ENCODE assay signal across 9 cellular contexts in genomic region chr16:55056585-55057520, GRCh38.
DNase-seq lines count a peak whose midpoint lies in the region; ATAC-seq and TF ChIP-seq lines count a peak whose summit lies in the region.
"Had no signal": no experiment of that assay in that cellular context is flagged by ENCODE, and none has a peak within 500 bp of the region (broad histone marks: within the 10 kb centered on the region; RNA-seq: fewer than 3 reads in every experiment).

No MANE protein-coding gene starts in this region.

- no peaks in the 10 kb centered on the region for H3K9me3 ChIP-seq in GM23248 (ENCODE audit: low read depth)

- WGBS in GM23248 (ENCODE audit: low coverage in 1 of 2, low lambda C conversion rate in 2 of 2, missing lambda C conversion rate in 2 of 2), 2 experiments = 2 to 4% methylated on average over 59 to 68 of the region's 68 CpGs

- no peak for ATAC-seq in HG03442 (IDR thresholded peaks at IDR 0.05; ENCODE audit: unreplicated experiment)

- peaks cover 6% of the 10 kb centered on the region for H3K4me1 Mint-ChIP-seq in progenitor cell of endocrine pancreas (ENCODE audit: low read depth)

- no peaks in the 10 kb centered on the region for H3F3A ChIP-seq in GM23248 (ENCODE audit: insufficient read depth)

- H3K4me3 ChIP-seq in GM23248 (peak overlapping the region; percentile 58), fibroblast of the aortic adventitia (ENCODE audit: low read depth, low read length) (peak overlapping the region; percentile 28)

- no peaks in the 10 kb centered on the region for H3K79me2 ChIP-seq in GM23248 (ENCODE audit: insufficient read depth)

- H3K27me3 ChIP-seq in GM23248 (replicated peaks; ENCODE audit: insufficient read depth) = peaks cover 25% of the 10 kb centered on the region

- no peaks in the 10 kb centered on the region for H3K36me3 ChIP-seq in GM23248 (ENCODE audit: low read depth)

- no peak overlapping the region for H3K27ac Mint-ChIP-seq in progenitor cell of endocrine pancreas

- H3K27ac ChIP-seq in GM23248 = no peak overlapping the region

- H2AFZ ChIP-seq in GM23248 = peak overlapping the region; percentile 66

- peaks cover 3% of the 10 kb centered on the region for H3K9me3 Mint-ChIP-seq in progenitor cell of endocrine pancreas (ENCODE audit: low read depth)

- H3K4me2 ChIP-seq in GM23248 (ENCODE audit: unreplicated experiment) = peak overlapping the region; percentile 72

- no peaks in the 10 kb centered on the region for H3K36me3 Mint-ChIP-seq in progenitor cell of endocrine pancreas (ENCODE audit: insufficient read depth)

- peaks cover 50% of the 10 kb centered on the region for H3K27me3 Mint-ChIP-seq in progenitor cell of endocrine pancreas

- H4K20me1 ChIP-seq in GM23248 (ENCODE audit: insufficient read depth) = no peaks in the 10 kb centered on the region

- no peak overlapping the region for H3K9ac ChIP-seq in GM23248

- H3K4me1 ChIP-seq in GM23248 (ENCODE audit: insufficient read depth) = no peaks in the 10 kb centered on the region

- TF ChIP-seq CTCF in fibroblast of the aortic adventitia (IDR thresholded peaks at IDR 0.05; ENCODE audit: insufficient read depth, low read length) (no peak), progenitor cell of endocrine pancreas (IDR thresholded peaks at IDR 0.05; ENCODE audit: unreplicated experiment) (peak; percentile 50)

- peak overlapping the region; percentile 69 for H3K4me3 Mint-ChIP-seq in progenitor cell of endocrine pancreas (ENCODE audit: low read depth)

- in situ Hi-C loops in GM23248 (cut with MboI) = no loop called here

- DNase-seq in GM23248 = peak; percentile 45
- DNase-seq in NCI-H524 treated with DMSO at 0.1 percent for 48 hours (lab: John Stamatoyannopoulos, UW) = peak; percentile 31
- no peak for DNase-seq in fibroblast of the aortic adventitia (ENCODE audit: low read depth)
- DNase-seq in progenitor cell of endocrine pancreas (ENCODE audit: low spot score, unreplicated experiment) = peak; percentile 43
- DNase-seq in SHP77 treated with DMSO at 0.1 percent for 48 hours (lab: John Stamatoyannopoulos, UW) = no peak
- DNase-seq in putamen (ENCODE audit: low spot score) = no peak
- no peak for DNase-seq in activated CD4-positive, CD25-positive, alpha-beta regulatory T cell treated with anti-CD3 and anti-CD28 coated beads, Interleukin-2, amount 50 U/mL, for 72 hours
- DNase-seq: central memory CD4-positive, alpha-beta T cell had no signal

- no peaks in the 10 kb centered on the region for H3K9me2 ChIP-seq in GM23248 (ENCODE audit: insufficient read depth)

Comparison
In these comparisons a context has a peak if more than half of its experiments do, and no peak if none do; other contexts are left out.
1. DNase-seq: peak in GM23248 (single experiment), NCI-H524 treated with DMSO at 0.1 percent for 48 hours (single experiment) and progenitor cell of endocrine pancreas (single experiment); none in fibroblast of the aortic adventitia (single experiment), SHP77 treated with DMSO at 0.1 percent for 48 hours (single experiment), putamen (single experiment) and activated CD4-positive, CD25-positive, alpha-beta regulatory T cell treated with anti-CD3 and anti-CD28 coated beads, Interleukin-2, amount 50 U/mL, for 72 hours (single experiment).